Comparison of ENCODE assay signal across 21 cellular contexts in genomic region chr3:39848365-39848764, GRCh38. TPM values are rescaled to one million over a fixed set of nuclear protein-coding genes. Genes with fewer than 3 reads are reported as not detected.
"Had no signal": no experiment of that assay in that cellular context is flagged by ENCODE, and none has a peak within 500 bp of the region (broad histone marks: within the 10 kb centered on the region; RNA-seq: fewer than 3 reads in every experiment).

No MANE protein-coding gene starts in this region.

- H3K27ac ChIP-seq: cardiac muscle cell had no signal

- DNase-seq: activated CD4-positive, alpha-beta T cell treated with anti-CD3 and anti-CD28 coated beads for 48 hours; activated CD4-positive, alpha-beta T cell treated with anti-CD3 and anti-CD28 coated beads, Interleukin-2, amount 50 U/mL, for 4 hours; activated CD4-positive, CD25-positive, alpha-beta regulatory T cell treated with anti-CD3 and anti-CD28 coated beads, Interleukin-2, amount 50 U/mL, for 72 hours; activated CD8-positive, alpha-beta memory T cell treated with anti-CD3 and anti-CD28 coated beads, Interleukin-2, amount 10 ng/mL, durations not matched to agents 7 days and 5 days; activated effector memory CD4-positive, alpha-beta T cell treated with anti-CD3 and anti-CD28 coated beads, Interleukin-2, amount 50 U/mL, for 16 hours; activated naive CD4-positive, alpha-beta T cell treated with Interleukin-2 at 50 U/mL for 16 hours; activated naive CD8-positive, alpha-beta T cell treated with anti-CD3 and anti-CD28 coated beads, Interleukin-2, amount 50 U/mL, for 24 hours; activated T-cell treated with anti-CD3 and anti-CD28 coated beads, Interleukin-2, amount 50 U/mL, for 4 hours; amniotic stem cell; KBM-7; NCI-H1092 treated with DMSO at 0.1 percent for 48 hours; NCI-H1436; NCI-H1694 treated with DMSO at 0.1 percent for 48 hours; NCI-H2029 treated with DMSO at 0.1 percent for 48 hours; NCI-H345; NCI-H510A treated with DMSO at 0.1 percent for 48 hours; PC-3; SHP77 had no signal

- H3K36me3 ChIP-seq: cardiac muscle cell had no signal

- ATAC-seq: activated CD8-positive, alpha-beta memory T cell treated with anti-CD3 and anti-CD28 coated beads, Interleukin-2, amount 10 ng/mL, durations not matched to agents 7 days and 5 days; activated naive CD4-positive, alpha-beta T cell treated with anti-CD3 and anti-CD28 coated beads, Interleukin-2, amount 50 U/mL, for 72 hours; activated naive CD8-positive, alpha-beta T cell treated with anti-CD3 and anti-CD28 coated beads, Interleukin-2, amount 50 U/mL, for 24 hours; activated T-cell treated with anti-CD3 and anti-CD28 coated beads, Interleukin-2, amount 50 U/mL, for 4 hours; PC-3; WTC11 had no signal

- H3K27me3 ChIP-seq: cardiac muscle cell had no signal

- H3K4me3 ChIP-seq: cardiac muscle cell had no signal

RNA-seq across cellular contexts. Expression of gene MYRIP, which starts 39.0 kb away (rescaled TPM):
- total RNA-seq: activated CD8-positive, alpha-beta memory T cell treated with anti-CD3 and anti-CD28 coated beads, Interleukin-2, amount 10 ng/mL, durations not matched to agents 7 days and 5 days; activated naive CD4-positive, alpha-beta T cell treated with anti-CD3 and anti-CD28 coated beads, Interleukin-2, amount 50 U/mL, for 72 hours; activated T-cell treated with anti-CD3 and anti-CD28 coated beads, Interleukin-2, amount 50 U/mL, for 4 hours; PC-3 had no signal
